In genomic region chr4:24736066-24736465, GRCh38 we compare ENCODE assay signal across 12 cellular contexts. TPM values are rescaled to one million over a fixed set of nuclear protein-coding genes. Genes with fewer than 3 reads are reported as not detected.
A peak's percentile ranks its signal among the peaks of the same experiment; 100 is the strongest.
DNase-seq lines count a peak whose midpoint lies in the region; ATAC-seq and TF ChIP-seq lines count a peak whose summit lies in the region.
"Had no signal": no experiment of that assay in that cellular context is flagged by ENCODE, and none has a peak within 500 bp of the region (broad histone marks: within the 10 kb centered on the region; RNA-seq: fewer than 3 reads in every experiment).

No MANE protein-coding gene starts in this region.

- no peak overlapping the region for H3K4me3 Mint-ChIP-seq in WTC11
- H3K4me3 Mint-ChIP-seq: activated T-cell treated with anti-CD3 and anti-CD28 coated beads, Interleukin-2, amount 50 U/mL, for 72 hours had no signal

- no peaks in the 10 kb centered on the region for H3K4me1 Mint-ChIP-seq in WTC11

- no peak for DNase-seq in AG09309 (ENCODE audit: low read depth)
- DNase-seq in H4 (ENCODE audit: low spot score), result peak; percentile 30
- peak; percentile 31 for DNase-seq in WTC11 (ENCODE audit: low spot score)
- peak; percentile 9 for DNase-seq in iPS DF 19.7 (ENCODE audit: low read depth, low spot score)
- DNase-seq in amygdala (lab: John Stamatoyannopoulos, UW), result no peak
- no peak for DNase-seq in activated T-cell treated with anti-CD3 and anti-CD28 coated beads, Interleukin-2, amount 50 U/mL, for 1 hour
- DNase-seq: activated T-cell treated with anti-CD3 and anti-CD28 coated beads, Interleukin-2, amount 50 U/mL, for 72 hours; effector CD4-positive, alpha-beta T cell; NCI-H2107 had no signal

- no peak overlapping the region for H3K27ac Mint-ChIP-seq in WTC11
- H3K27ac Mint-ChIP-seq: activated T-cell treated with anti-CD3 and anti-CD28 coated beads, Interleukin-2, amount 50 U/mL, for 72 hours had no signal

- TF ChIP-seq CTCF in AG09309 (IDR thresholded peaks at IDR 0.05; ENCODE audit: control insufficient read depth, insufficient read depth, low read depth, low read length, missing control alignments) (peak; percentile 39), WTC11 (IDR thresholded peaks at IDR 0.05) (peak; percentile 28; the same call in 1 of the 2 replicates)

- CTCF ChIA-PET in WTC11 (lab: Charles Lee), result interaction anchor here (0.6 to 2.6 kb wide), 20 partner anchors 10 to 458 kb away, joined by 3 to 22 read pairs (median 4); partner anchors contain the start of gene SOD3

- peak; percentile 80 for ATAC-seq in WTC11
- ATAC-seq in GM18873 (IDR thresholded peaks at IDR 0.05; ENCODE audit: low FRiP score, unreplicated experiment), result no peak
- ATAC-seq in GM21825 (IDR thresholded peaks at IDR 0.05; ENCODE audit: unreplicated experiment), result no peak
- ATAC-seq: activated T-cell treated with anti-CD3 and anti-CD28 coated beads, Interleukin-2, amount 50 U/mL, for 72 hours had no signal

- peaks cover 23% of the 10 kb centered on the region for H3K36me3 Mint-ChIP-seq in WTC11

- peaks cover 9% of the 10 kb centered on the region; the same call in 1 of the 2 replicates for H3K27me3 Mint-ChIP-seq in WTC11 (ENCODE audit: low read depth)

- POLR2A ChIA-PET in WTC11 (lab: Charles Lee), result no interaction called here

- peaks cover 26% of the 10 kb centered on the region for H3K9me3 Mint-ChIP-seq in WTC11

- no peak overlapping the region for H3K4me3 ChIP-seq in AG09309 (ENCODE audit: control insufficient read depth, low read depth, low read length)

TF ChIP-seq in WTC11, 78 proteins besides CTCF, POLR2A, EP300 and RAD21:
- TF ChIP-seq ETV6 (CRISPR knock-in tag; IDR thresholded peaks at IDR 0.05), result no peak
- TF ChIP-seq, protein P1, sequence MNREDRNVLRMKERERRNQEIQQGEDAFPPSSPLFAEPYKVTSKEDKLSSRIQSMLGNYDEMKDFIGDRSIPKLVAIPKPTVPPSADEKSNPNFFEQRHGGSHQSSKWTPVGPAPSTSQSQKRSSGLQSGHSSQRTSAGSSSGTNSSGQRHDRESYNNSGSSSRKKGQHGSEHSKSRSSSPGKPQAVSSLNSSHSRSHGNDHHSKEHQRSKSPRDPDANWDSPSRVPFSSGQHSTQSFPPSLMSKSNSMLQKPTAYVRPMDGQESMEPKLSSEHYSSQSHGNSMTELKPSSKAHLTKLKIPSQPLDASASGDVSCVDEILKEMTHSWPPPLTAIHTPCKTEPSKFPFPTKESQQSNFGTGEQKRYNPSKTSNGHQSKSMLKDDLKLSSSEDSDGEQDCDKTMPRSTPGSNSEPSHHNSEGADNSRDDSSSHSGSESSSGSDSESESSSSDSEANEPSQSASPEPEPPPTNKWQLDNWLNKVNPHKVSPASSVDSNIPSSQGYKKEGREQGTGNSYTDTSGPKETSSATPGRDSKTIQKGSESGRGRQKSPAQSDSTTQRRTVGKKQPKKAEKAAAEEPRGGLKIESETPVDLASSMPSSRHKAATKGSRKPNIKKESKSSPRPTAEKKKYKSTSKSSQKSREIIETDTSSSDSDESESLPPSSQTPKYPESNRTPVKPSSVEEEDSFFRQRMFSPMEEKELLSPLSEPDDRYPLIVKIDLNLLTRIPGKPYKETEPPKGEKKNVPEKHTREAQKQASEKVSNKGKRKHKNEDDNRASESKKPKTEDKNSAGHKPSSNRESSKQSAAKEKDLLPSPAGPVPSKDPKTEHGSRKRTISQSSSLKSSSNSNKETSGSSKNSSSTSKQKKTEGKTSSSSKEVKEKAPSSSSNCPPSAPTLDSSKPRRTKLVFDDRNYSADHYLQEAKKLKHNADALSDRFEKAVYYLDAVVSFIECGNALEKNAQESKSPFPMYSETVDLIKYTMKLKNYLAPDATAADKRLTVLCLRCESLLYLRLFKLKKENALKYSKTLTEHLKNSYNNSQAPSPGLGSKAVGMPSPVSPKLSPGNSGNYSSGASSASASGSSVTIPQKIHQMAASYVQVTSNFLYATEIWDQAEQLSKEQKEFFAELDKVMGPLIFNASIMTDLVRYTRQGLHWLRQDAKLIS (CRISPR knock-in tag; IDR thresholded peaks at IDR 0.05; ENCODE audit: borderline replicate concordance), result 0 out of 2 replicates have a peak, but pooled peaks have one; percentile 10
TF ChIP-seq in WTC11: peak in this region for 1.

RNA-seq across cellular contexts. Expression of gene SOD3, which starts 59.3 kb away (rescaled TPM):
- total RNA-seq in H4 (2014; rRNA removed; shearing (Covaris generic)), result 1.6 TPM in 1 of 2 replicates, not detected in the other
- 4.1 to 8.2 TPM (median 8.0 TPM) in 3 replicates for total RNA-seq in WTC11 (2021)
- total RNA-seq: activated T-cell treated with anti-CD3 and anti-CD28 coated beads, Interleukin-2, amount 50 U/mL, for 72 hours; mononuclear cell had no signal

Comparison
In these comparisons a context has a peak if more than half of its experiments do, and no peak if none do; other contexts are left out.
1. DNase-seq: peak in H4 (single experiment), WTC11 (single experiment) and iPS DF 19.7 (single experiment); none in AG09309 (single experiment), amygdala (0 of 56) and activated T-cell treated with anti-CD3 and anti-CD28 coated beads, Interleukin-2, amount 50 U/mL, for 1 hour (single experiment).